Comparison of ENCODE assay signal across 8 cellular contexts in the genomic region with DNA sequence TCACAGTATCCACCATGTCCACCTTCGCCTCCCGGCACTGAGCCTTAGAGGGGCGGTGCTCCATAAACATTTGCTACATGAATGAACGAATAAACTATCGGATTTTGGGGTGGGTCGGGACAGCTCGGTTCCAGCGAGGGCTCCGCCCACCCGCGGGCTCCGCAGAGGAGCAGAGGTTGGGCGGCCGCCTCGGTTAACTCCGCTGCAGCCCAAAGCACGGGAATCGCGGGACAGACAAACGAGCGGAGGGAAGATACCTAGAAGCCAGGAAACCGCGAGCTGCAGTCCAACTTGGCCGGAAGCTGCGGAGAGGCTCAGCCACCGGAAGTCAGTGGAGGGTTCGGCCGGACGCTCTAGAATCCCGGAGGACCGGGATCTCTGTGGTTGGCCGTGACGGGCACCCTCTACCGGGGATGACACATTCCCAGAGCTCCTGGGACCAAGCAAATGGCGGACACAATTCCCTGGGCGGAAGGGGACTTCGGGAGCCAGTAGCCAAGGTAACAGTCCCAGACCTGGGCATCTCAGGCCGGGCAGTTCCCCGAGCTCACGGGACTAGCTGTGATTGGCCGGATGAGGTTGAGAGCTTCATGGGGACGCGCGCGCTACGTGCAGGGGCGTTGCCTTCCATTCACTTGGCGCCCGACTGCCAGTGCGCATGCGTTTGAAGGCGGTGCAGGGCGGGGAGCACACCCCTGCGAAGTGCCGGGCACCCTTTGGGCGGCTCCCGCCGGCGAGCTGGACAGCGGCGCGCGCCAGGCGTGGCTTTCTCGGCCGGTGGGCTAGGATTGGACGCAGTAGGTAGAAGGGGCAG. TPM values are rescaled to one million over a fixed set of nuclear protein-coding genes. Genes with fewer than 3 reads are reported as not detected.
DNase-seq lines count a peak whose midpoint lies in the region; ATAC-seq and TF ChIP-seq lines count a peak whose summit lies in the region.

No MANE protein-coding gene starts in this region.

- peak overlapping the region; percentile 88 for H2AFZ ChIP-seq in PC-3 (ENCODE audit: low read length)

- CTCF ChIA-PET in PC-3 (lab: Charles Lee): interaction anchor here (0.7 to 1.9 kb wide), 4 partner anchors 15 to 632 kb away, joined by 3 to 16 read pairs (median 4); a partner anchor contains a TSS

- DNase-seq in DMS53 (lab: John Stamatoyannopoulos, UW): peak; percentile 97
- peak; percentile 92 for DNase-seq in Jurkat, Clone E6-1 (ENCODE audit: low read depth, low spot score)
- peak; percentile 99 for DNase-seq in PC-3
- DNase-seq in activated T-cell treated with anti-CD3 and anti-CD28 coated beads, Interleukin-2, amount 50 U/mL, for 24 hours: peak; percentile 96
- peak; percentile 90 for DNase-seq in epithelial cell of proximal tubule (ENCODE audit: low read depth)
- peak; percentile 96 to 99 (median 99) for DNase-seq in mucosa of descending colon
- peak; percentile 77 to 86 for DNase-seq in stimulated activated CD8-positive, alpha-beta memory T cell treated with anti-CD3 and anti-CD28 coated beads, Interleukin-4, amount 100 ng/mL, for 1 hour (ENCODE audit: low read depth in 2 of 2, low spot score in 1 of 2)

- H3K4me3 ChIP-seq in Jurkat, Clone E6-1 (ENCODE audit: low read length): peak overlapping the region; percentile 93
- H3K4me3 ChIP-seq in PC-3 (ENCODE audit: low read length) (peak overlapping the region; percentile 78), epithelial cell of proximal tubule (ENCODE audit: low read depth, low read length) (peak overlapping the region; percentile 86), mucosa of descending colon (peak overlapping the region; percentile 71)

- peaks cover 32% of the 10 kb centered on the region for H3K36me3 Mint-ChIP-seq in activated T-cell treated with anti-CD3 and anti-CD28 coated beads, Interleukin-2, amount 50 U/mL, for 24 hours (ENCODE audit: low read depth)

- H3K36me3 ChIP-seq in PC-3 (ENCODE audit: low read depth, low read length): peaks cover 24% of the 10 kb centered on the region
- H3K36me3 ChIP-seq in mucosa of descending colon (ENCODE audit: low read depth): peaks cover 3% of the 10 kb centered on the region

- no peaks in the 10 kb centered on the region for H3K9me3 Mint-ChIP-seq in activated T-cell treated with anti-CD3 and anti-CD28 coated beads, Interleukin-2, amount 50 U/mL, for 24 hours

- H3K27me3 ChIP-seq in PC-3 (ENCODE audit: low read length): no peaks in the 10 kb centered on the region

- POLR2A ChIA-PET in PC-3 (lab: Charles Lee; ENCODE audit: unreplicated experiment): interaction anchor here (0.6 to 1.2 kb wide), 5 partner anchors 15 to 402 kb away, joined by 3 to 13 read pairs (median 4); a partner anchor contains a TSS

- H3F3A ChIP-seq in PC-3 (ENCODE audit: low read length, unreplicated experiment): no peaks in the 10 kb centered on the region

- intact Hi-C loops in PC-3 (cut with micrococcal nuclease) (loop anchor here (1.0 to 5.0 kb wide), 3 partner anchors 15 to 129 kb away; no protein-coding TSS in a partner anchor), mucosa of descending colon (cut with DNase I, micrococcal nuclease) (no loop called here)

- H3K9me2 ChIP-seq in PC-3 (replicated peaks; ENCODE audit: low read length): no peaks in the 10 kb centered on the region

- TF ChIP-seq CTCF in PC-3 (conservative IDR thresholded peaks at IDR 0.05; ENCODE audit: low read depth, low read length) (no peak), epithelial cell of proximal tubule (conservative IDR thresholded peaks at IDR 0.05; ENCODE audit: low read depth, low read length) (no peak), mucosa of descending colon (IDR thresholded peaks at IDR 0.05) (peak; percentile 25)

- H3K27me3 Mint-ChIP-seq in activated T-cell treated with anti-CD3 and anti-CD28 coated beads, Interleukin-2, amount 50 U/mL, for 24 hours: no peaks in the 10 kb centered on the region

- no peaks in the 10 kb centered on the region for H4K20me1 ChIP-seq in PC-3 (ENCODE audit: low read length)

- H3K4me1 ChIP-seq in PC-3 (ENCODE audit: insufficient read depth, low read length) (peaks cover 15% of the 10 kb centered on the region), mucosa of descending colon (ENCODE audit: low read depth) (peaks cover 13% of the 10 kb centered on the region)

- H3K9me3 ChIP-seq in PC-3 (ENCODE audit: low read length) (no peaks in the 10 kb centered on the region), mucosa of descending colon (no peaks in the 10 kb centered on the region)

- no TSS peak for BruUV-seq in PC-3 (replicated peaks; lab: Mats Ljungman, UMichigan)

- peak overlapping the region; percentile 97 for H3K4me2 ChIP-seq in PC-3 (ENCODE audit: low read length)

- ATAC-seq in GM21717 (IDR thresholded peaks at IDR 0.05; ENCODE audit: unreplicated experiment): peak; percentile 86
- peak; percentile 92 for ATAC-seq in PC-3
- peak; percentile 89 for ATAC-seq in mucosa of descending colon

- peaks cover 17% of the 10 kb centered on the region for H3K4me1 Mint-ChIP-seq in activated T-cell treated with anti-CD3 and anti-CD28 coated beads, Interleukin-2, amount 50 U/mL, for 24 hours (ENCODE audit: low read depth)

- H3K9ac ChIP-seq in PC-3 (ENCODE audit: low read length): peak overlapping the region; percentile 90

- peaks cover 38% of the 10 kb centered on the region for H3K79me2 ChIP-seq in PC-3 (ENCODE audit: low read length)

- H3K4me3 Mint-ChIP-seq in activated T-cell treated with anti-CD3 and anti-CD28 coated beads, Interleukin-2, amount 50 U/mL, for 24 hours: peak overlapping the region; percentile 95

- H3K27ac Mint-ChIP-seq in activated T-cell treated with anti-CD3 and anti-CD28 coated beads, Interleukin-2, amount 50 U/mL, for 24 hours: peak overlapping the region; percentile 99

- H3K27ac ChIP-seq in PC-3 (ENCODE audit: low read length): peak overlapping the region; percentile 84

RNA-seq across cellular contexts. Expression of a gene that starts 0.5 kb away (rescaled TPM):
- 26.3 TPM for polyA plus RNA-seq in Jurkat, Clone E6-1 (2012; ENCODE audit: insufficient read depth, insufficient read length)
- 9.8 and 18.5 TPM in 2 replicates for total RNA-seq in PC-3 (2014; rRNA removed)
- total RNA-seq in epithelial cell of proximal tubule: 9.1 and 19.0 TPM in 2 replicates
- total RNA-seq in mucosa of descending colon: 10 to 100 TPM; 36.9 to 48.6 (median 47.5) TPM

RNA-seq across cellular contexts. Expression of a gene that starts 9.2 kb away (rescaled TPM):
- 39.3 TPM for polyA plus RNA-seq in Jurkat, Clone E6-1 (2012; ENCODE audit: insufficient read depth, insufficient read length)
- not detected in 2 replicates for total RNA-seq in PC-3 (2014; rRNA removed)
- total RNA-seq in epithelial cell of proximal tubule: not detected in 2 replicates
- total RNA-seq in mucosa of descending colon: 100 to 1,000 TPM in 1 of 3 donors, 10 to 100 TPM in 2; 19.0 to 127 (median 44.2) TPM

RNA-seq across cellular contexts. Expression of a gene that starts 15.3 kb away (rescaled TPM):
- polyA plus RNA-seq in Jurkat, Clone E6-1 (2012; ENCODE audit: insufficient read depth, insufficient read length): 24.0 TPM
- total RNA-seq in PC-3 (2014; rRNA removed) (42.8 and 48.0 TPM in 2 replicates), epithelial cell of proximal tubule (27.3 and 44.2 TPM in 2 replicates), mucosa of descending colon (10 to 100 TPM in 2 of 3 donors, 1 to 10 TPM in 1; 5.1 to 11.8 (median 10.7) TPM)

RNA-seq across cellular contexts. Expression of a gene that starts 33.2 kb away (rescaled TPM):
- polyA plus RNA-seq in Jurkat, Clone E6-1 (2012; ENCODE audit: insufficient read depth, insufficient read length): not detected
- total RNA-seq in PC-3 (2014; rRNA removed) (0.18 and 1.0 TPM in 2 replicates), epithelial cell of proximal tubule (0.06 TPM in 1 of 2 replicates, not detected in the other), mucosa of descending colon (10 to 100 TPM in 1 of 3 donors, 1 to 10 TPM in 2; 2.4 to 13.4 (median 3.4) TPM)

Comparison
In these comparisons a context has a peak if more than half of its experiments do, and no peak if none do; other contexts are left out.
1. Peak in every context shown above with its lines: DNase-seq, ATAC-seq, H3K4me3 ChIP-seq and H3K27ac ChIP-seq.
2. RNA of a gene that starts 9.2 kb away (total RNA-seq): 19.0 to 127 TPM in mucosa of descending colon; not detected in epithelial cell of proximal tubule and not detected in PC-3; every median in the first group is over 10 times any median in the second.